ENCODE assay signal across 8 cellular contexts in genomic region chrX:37745354-37745753, GRCh38. TPM values are rescaled to one million over a fixed set of nuclear protein-coding genes. Genes with fewer than 3 reads are reported as not detected.
A peak's percentile ranks its signal among the peaks of the same experiment; 100 is the strongest.
DNase-seq lines count a peak whose midpoint lies in the region; ATAC-seq lines count a peak whose summit lies in the region.

No MANE protein-coding gene starts in this region.

- DNase-seq in 8988T (peak; percentile 14), NCI-H2227 (lab: John Stamatoyannopoulos, UW; ENCODE audit: unreplicated experiment) (peak; percentile 87), cerebellum (ENCODE audit: low spot score) (peak; percentile 24), left kidney (ENCODE audit: low read depth, low spot score) (peak; percentile 79)
- peak; percentile 73 for DNase-seq in activated CD4-positive, CD25-positive, alpha-beta regulatory T cell treated with anti-CD3 and anti-CD28 coated beads, Interleukin-2, amount 50 U/mL, for 72 hours
- DNase-seq in stimulated activated CD4-positive, alpha-beta T cell treated with anti-CD3 and anti-CD28 coated beads, Interleukin-4, amount 100 ng/mL, for 48 hours (ENCODE audit: low read depth in 2 of 2): peak; percentile 60 to 61

- ATAC-seq in GM18511 (IDR thresholded peaks at IDR 0.05; ENCODE audit: unreplicated experiment) (peak; percentile 58), HG03060 (IDR thresholded peaks at IDR 0.05; ENCODE audit: low read depth, unreplicated experiment) (peak; percentile 32)

RNA-seq across cellular contexts. Expression of gene CYBB, which starts 34.5 kb away (rescaled TPM):
- 10.3 TPM for total RNA-seq in cerebellum

RNA-seq across cellular contexts. Expression of gene XK, which starts 59.8 kb away (rescaled TPM):
- 4.1 TPM for total RNA-seq in cerebellum

Comparison
In these comparisons a context has a peak if more than half of its experiments do, and no peak if none do; other contexts are left out.
1. Peak in every context shown above with its lines: DNase-seq and ATAC-seq.
2. DNase-seq: peak in every context shown above with its lines; median percentile 87 in NCI-H2227; 79 in left kidney; 73 in activated CD4-positive, CD25-positive, alpha-beta regulatory T cell treated with anti-CD3 and anti-CD28 coated beads, Interleukin-2, amount 50 U/mL, for 72 hours; 60 in stimulated activated CD4-positive, alpha-beta T cell treated with anti-CD3 and anti-CD28 coated beads, Interleukin-4, amount 100 ng/mL, for 48 hours; 24 in cerebellum; 14 in 8988T.